ENCODE assay signal across 9 cellular contexts in genomic region chr7:23107781-23108180, GRCh38. TPM values are rescaled to one million over a fixed set of nuclear protein-coding genes. Genes with fewer than 3 reads are reported as not detected.
DNase-seq lines count a peak whose midpoint lies in the region; ATAC-seq, FAIRE-seq and TF ChIP-seq lines count a peak whose summit lies in the region.
"Had no signal": no experiment of that assay in that cellular context is flagged by ENCODE, and none has a peak within 500 bp of the region (broad histone marks: within the 10 kb centered on the region; RNA-seq: fewer than 3 reads in every experiment).

No MANE protein-coding gene starts in this region.

- 67% methylated on average over 2 of the region's 2 CpGs; no CpG with 5 or more reads in 1 of the 2 experiments for WGBS in H1 (ENCODE audit: extremely low coverage in 1 of 2, insufficient coverage in 1 of 2, insufficient read length in 1 of 2, insufficient replicate concordance in 2 of 2, low coverage in 1 of 2, low lambda C conversion rate in 2 of 2, missing lambda C conversion rate in 1 of 2), 2 experiments

- peak overlapping the region; percentile 85 for H3K4me2 ChIP-seq in OCI-LY1 (ENCODE audit: low read length)
- peak overlapping the region; percentile 84 for H3K4me2 ChIP-seq in H1 (ENCODE audit: insufficient read depth in 1 of 2, low read depth in 2 of 2, low read length in 2 of 2)

- no peak overlapping the region for H3K23ac ChIP-seq in H1 (ENCODE audit: insufficient read length)

- H4K8ac ChIP-seq in H1 (ENCODE audit: extremely low read depth, insufficient read depth, low read length): no peak overlapping the region

- POLR2A ChIA-PET in CD4-positive, alpha-beta T cell (lab: Charles Lee): interaction anchor here (1.9 to 4.4 kb wide), 3 partner anchors 12 to 75 kb away, joined by 5 to 79 read pairs (median 9); partner anchors contain the start of gene NUP42
- POLR2A ChIA-PET in H1 (lab: Charles Lee; ENCODE audit: partially characterized antibody): interaction anchor here (0.7 to 4.5 kb wide), 4 partner anchors 8 to 424 kb away, joined by 3 to 96 read pairs (median 5); partner anchors contain the start of gene TRA2A

- no peak for TF ChIP-seq POLR2A in H1 (IDR thresholded peaks at IDR 0.05; ENCODE audit: control extremely low read depth in 1 of 2, low read depth in 2 of 2, low read length in 2 of 2)

- no peak overlapping the region for H2BK15ac ChIP-seq in H1 (ENCODE audit: low read length)

- no peak overlapping the region for H2BK20ac ChIP-seq in H1 (ENCODE audit: low read length)

- H3K36me3 ChIP-seq in OCI-LY1 (ENCODE audit: insufficient read depth, low read length) (peaks cover 5% of the 10 kb centered on the region; the same call in 1 of the 2 replicates), H1 (ENCODE audit: control insufficient read depth in 2 of 4, insufficient read depth in 4 of 4, low read length in 3 of 4) (no peaks in the 10 kb centered on the region), muscle layer of duodenum (ENCODE audit: control insufficient read depth in 1 of 2, insufficient read depth in 2 of 2, low read length in 2 of 2) (no peaks in the 10 kb centered on the region)

- intact Hi-C loops in CD4-positive, alpha-beta T cell (cut with DNase I, micrococcal nuclease): loop anchor here (2.0 to 10.0 kb wide), 7 partner anchors 93 to 1683 kb away; partner anchors contain the start of genes HYCC1 (in 2 of the 2), CCDC126 (in 1 of the 2), MALSU1 (in 1 of the 2) and SP4 (in 1 of the 2)

- H3K4ac ChIP-seq in H1 (replicated peaks; ENCODE audit: insufficient read length, low read depth, low read length): no peak overlapping the region

- TF ChIP-seq RAD21 in H1 (IDR thresholded peaks at IDR 0.05 in 1 of 2, conservative IDR thresholded peaks at IDR 0.05 in 1 of 2; ENCODE audit: low read depth in 2 of 2, low read length in 2 of 2): no peak

- H3K4me1 Mint-ChIP-seq in CD4-positive, alpha-beta T cell (ENCODE audit: low read depth): peaks cover 62% of the 10 kb centered on the region

- H2AFZ ChIP-seq in OCI-LY1 (ENCODE audit: low read length) (no peak overlapping the region), H1 (ENCODE audit: low read length) (no peak overlapping the region)

- in situ Hi-C loops in ACHN (cut with HindIII; ENCODE audit: low pct_ligation_motif_present, low pct_unique_long_range_greater_than_20kb, low sequenced_read_pairs): no loop called here

- H3K9me3 ChIP-seq in CD4-positive, alpha-beta T cell (ENCODE audit: control insufficient read depth, low read length): no peaks in the 10 kb centered on the region
- no peaks in the 10 kb centered on the region for H3K9me3 ChIP-seq in OCI-LY1 (ENCODE audit: low read length)
- no peaks in the 10 kb centered on the region for H3K9me3 ChIP-seq in H1 (ENCODE audit: insufficient read depth in 2 of 2, low read depth in 1 of 2, low read length in 1 of 2)
- no peaks in the 10 kb centered on the region for H3K9me3 ChIP-seq in muscle layer of duodenum (ENCODE audit: control insufficient read depth in 1 of 2, low read length in 2 of 2)

- peaks cover 6% of the 10 kb centered on the region; the same call in 1 of the 2 replicates for H3K79me2 ChIP-seq in OCI-LY1 (ENCODE audit: insufficient read depth, low read length)
- H3K79me2 ChIP-seq in H1 (ENCODE audit: control insufficient read depth in 1 of 2, insufficient read depth in 2 of 2, low read length in 2 of 2): peaks cover 34 to 75% of the 10 kb centered on the region in 2 experiments

- no peak for FAIRE-seq in H1 (lab: Jason Lieb, UNC)

- no peak overlapping the region for H4K5ac ChIP-seq in H1 (ENCODE audit: insufficient read length, low read depth, low read length)

- no peak overlapping the region for H2AK5ac ChIP-seq in H1 (ENCODE audit: low read depth, low read length)

- H3K4me3 Mint-ChIP-seq in CD4-positive, alpha-beta T cell: peak overlapping the region; percentile 98

- TF ChIP-seq EP300 in H1 (IDR thresholded peaks at IDR 0.05; ENCODE audit: borderline replicate concordance in 1 of 2, low read depth in 2 of 2, low read length in 2 of 2): no peak

- no peak overlapping the region for H3K27ac Mint-ChIP-seq in CD4-positive, alpha-beta T cell

- H3K36me3 Mint-ChIP-seq in CD4-positive, alpha-beta T cell (ENCODE audit: low read depth): peaks cover 16% of the 10 kb centered on the region

- H2BK12ac ChIP-seq in H1 (ENCODE audit: low read depth, low read length): no peak overlapping the region

- peaks cover 28% of the 10 kb centered on the region for H3K4me1 ChIP-seq in OCI-LY1 (ENCODE audit: insufficient read depth, low read length, severe bottlenecking)
- peaks cover 0 to 8% (median 4%) of the 10 kb centered on the region in 4 experiments; a peak in 4 of 7 replicates for H3K4me1 ChIP-seq in H1 (replicated peaks in 1 of 4; ENCODE audit: control insufficient read depth in 3 of 4, insufficient read depth in 4 of 4, low read length in 3 of 4)
- H3K4me1 ChIP-seq in muscle layer of duodenum (ENCODE audit: control insufficient read depth in 1 of 2, insufficient read depth in 2 of 2, low read length in 2 of 2): peaks cover 13 to 34% of the 10 kb centered on the region in 2 donors

- H3K9ac ChIP-seq in OCI-LY1 (ENCODE audit: low read length) (peak overlapping the region; percentile 85; the same call in 1 of the 2 replicates), H1 (replicated peaks in 1 of 4; ENCODE audit: extremely low read depth in 1 of 4, low read depth in 3 of 4, low read length in 3 of 4) (no peak overlapping the region)

- H4K20me1 ChIP-seq in OCI-LY1 (ENCODE audit: insufficient read depth, low read length): no peaks in the 10 kb centered on the region
- H4K20me1 ChIP-seq in H1 (replicated peaks in 1 of 2; ENCODE audit: control insufficient read depth in 1 of 2, insufficient read depth in 2 of 2, low read length in 2 of 2): peaks cover 0 to 6% of the 10 kb centered on the region in 2 experiments

- no peak for ATAC-seq in CD4-positive, alpha-beta T cell (ENCODE audit: poor library complexity)
- ATAC-seq in GM21723 (IDR thresholded peaks at IDR 0.05; ENCODE audit: unreplicated experiment): no peak

- H2BK120ac ChIP-seq in H1 (replicated peaks; ENCODE audit: low read depth, low read length): no peak overlapping the region

- H3K18ac ChIP-seq in H1 (ENCODE audit: extremely low read depth, low read length): no peak overlapping the region

- no peak overlapping the region for H3K27ac ChIP-seq in CD4-positive, alpha-beta T cell (ENCODE audit: low read depth, low read length)
- H3K27ac ChIP-seq in OCI-LY1 (ENCODE audit: low read depth, low read length, poor library complexity, severe bottlenecking) (no peak overlapping the region), H1 (ENCODE audit: low read depth, low read length) (no peak overlapping the region), muscle layer of duodenum (ENCODE audit: low read length) (no peak overlapping the region)

- no peaks in the 10 kb centered on the region for H3K27me3 Mint-ChIP-seq in CD4-positive, alpha-beta T cell

- CTCF ChIA-PET in CD4-positive, alpha-beta T cell (lab: Charles Lee): interaction anchor here (1.6 kb wide), 1 partner anchor 22 kb away, joined by 4 read pairs; no protein-coding TSS in a partner anchor
- CTCF ChIA-PET in H1 (lab: Charles Lee; ENCODE audit: partially characterized antibody): interaction anchor here (1.2 kb wide), 1 partner anchor 9 kb away, joined by 3 read pairs; no protein-coding TSS in a partner anchor

- no peak for TF ChIP-seq CTCF in CD4-positive, alpha-beta T cell (IDR thresholded peaks at IDR 0.05)
- no peak for TF ChIP-seq CTCF in OCI-LY1 (IDR thresholded peaks at IDR 0.05; ENCODE audit: low read length)
- TF ChIP-seq CTCF in H1 (IDR thresholded peaks at IDR 0.05; ENCODE audit: control extremely low read depth in 1 of 3, insufficient read depth in 1 of 3, low read depth in 1 of 3, low read length in 3 of 3): no peak

- H3K56ac ChIP-seq in H1 (replicated peaks; ENCODE audit: insufficient read length, low read depth, low read length): no peak overlapping the region

- no peak for DNase-seq in CD4-positive, alpha-beta T cell
- DNase-seq in H1 (ENCODE audit: low read depth in 1 of 2, low spot score in 2 of 2) (no peak), NCI-H526 (lab: John Stamatoyannopoulos, UW) (no peak), ACHN (no peak)
- DNase-seq in stimulated activated CD4-positive, alpha-beta T cell treated with anti-CD3 and anti-CD28 coated beads, Interleukin-4, amount 100 ng/mL, for 4 hours: no peak
- DNase-seq: NCI-H345 had no signal

- no peak overlapping the region for H4K91ac ChIP-seq in H1 (replicated peaks; ENCODE audit: insufficient read length, low read length)

- peak overlapping the region; percentile 81 for H3K4me3 ChIP-seq in OCI-LY1 (ENCODE audit: low read depth, low read length, poor library complexity, severe bottlenecking)
- peak overlapping the region; percentile 93 to 97 (median 94); a peak in 7 of 8 replicates for H3K4me3 ChIP-seq in H1 (ENCODE audit: extremely low read depth in 1 of 4, insufficient read depth in 2 of 4, low read depth in 3 of 4, low read length in 4 of 4)
- H3K4me3 ChIP-seq in muscle layer of duodenum (ENCODE audit: low read depth in 1 of 2, low read length in 2 of 2): peak overlapping the region; percentile 91 to 99

- no peak overlapping the region for H2BK5ac ChIP-seq in H1 (ENCODE audit: low read depth, low read length)

- no peaks in the 10 kb centered on the region for H3K9me2 ChIP-seq in OCI-LY1 (ENCODE audit: low read depth, low read length)

- no peaks in the 10 kb centered on the region; the same call in none of the 2 replicates for H3K79me1 ChIP-seq in H1 (ENCODE audit: low read depth, low read length)

- no peak overlapping the region for H3K14ac ChIP-seq in H1 (ENCODE audit: insufficient read length)

- no peaks in the 10 kb centered on the region for H3K9me3 Mint-ChIP-seq in CD4-positive, alpha-beta T cell

- H3F3A ChIP-seq in OCI-LY1 (ENCODE audit: insufficient read depth, low read length): 0 out of 2 replicates have a peak, but pooled peaks cover 3% of the 10 kb centered on the region

- no peaks in the 10 kb centered on the region for H3K27me3 ChIP-seq in CD4-positive, alpha-beta T cell (ENCODE audit: control insufficient read depth, insufficient read depth, low read length)
- H3K27me3 ChIP-seq in OCI-LY1 (ENCODE audit: insufficient read depth, low read length) (no peaks in the 10 kb centered on the region), H1 (replicated peaks in 1 of 4; ENCODE audit: control insufficient read depth in 3 of 4, extremely low read depth in 1 of 4, insufficient read depth in 3 of 4, low read length in 3 of 4) (no peaks in the 10 kb centered on the region), muscle layer of duodenum (ENCODE audit: low read depth, low read length) (no peaks in the 10 kb centered on the region)

- peaks cover 3% of the 10 kb centered on the region; the same call in 1 of the 2 replicates for H3K23me2 ChIP-seq in H1 (ENCODE audit: low read depth, low read length)

RNA-seq across cellular contexts. Expression of gene KLHL7, which starts 2.2 kb away (rescaled TPM):
- total RNA-seq in CD4-positive, alpha-beta T cell: 10 to 100 TPM; 14.3 to 19.6 TPM
- total RNA-seq in H1 (2021; fragmentation: NEBNext Ultra II Directional; extraction: Animal tissue kit (Norgen Biotek cat#: 25700)): 111 and 115 TPM in 2 replicates
- 44.2 and 65.3 TPM in 2 replicates for polyA plus RNA-seq in H1 (2011; rRNA removed)
- polyA plus RNA-seq in H1 (2011; cell fraction: cytosol; rRNA removed): 79.0 TPM
- polyA plus RNA-seq in H1 (2011; cell fraction: nucleus; rRNA removed): 32.6 TPM
- polyA plus RNA-seq in H1 (2012, experiment 1 of 2): 68.9 to 121 TPM (median 90.5 TPM) in 4 replicates
- 56.0 TPM for polyA plus RNA-seq in H1 (2012, experiment 2 of 2)
- 84.0 TPM for polyA plus RNA-seq in H1 (2013, experiment 1 of 2)
- polyA plus RNA-seq in H1 (2013, experiment 2 of 2): 88.6 TPM
- 48.6 and 66.7 TPM in 2 replicates for polyA minus RNA-seq in H1 (2011; rRNA and poly(A)+ RNA removed)
- polyA minus RNA-seq in H1 (2011; cell fraction: cytosol; rRNA and poly(A)+ RNA removed): 79.2 TPM
- polyA minus RNA-seq in H1 (2011; cell fraction: nucleus; rRNA and poly(A)+ RNA removed): 95.1 TPM
